In the genomic region with DNA sequence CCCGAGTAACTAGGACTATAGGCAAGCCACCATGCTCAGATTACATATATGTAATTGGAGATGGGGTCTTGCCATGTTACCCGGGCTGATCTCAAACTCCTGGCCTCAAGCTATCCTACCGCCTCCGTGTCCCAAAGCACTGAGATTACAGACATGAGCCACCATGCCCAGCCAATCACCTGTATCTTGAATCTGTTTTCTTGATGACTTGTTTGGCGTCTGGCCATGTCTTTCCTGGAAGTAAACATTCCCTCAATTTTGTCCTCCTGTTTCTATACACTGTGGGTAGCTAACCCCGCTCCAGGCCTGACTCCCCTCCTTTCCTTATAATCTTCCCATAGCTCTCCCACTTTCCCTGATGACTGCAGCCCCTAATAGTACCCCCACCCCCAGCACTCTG, we compare ENCODE assay signal across 18 cellular contexts.
"Had no signal": no experiment of that assay in that cellular context is flagged by ENCODE, and none has a peak within 500 bp of the region (broad histone marks: within the 10 kb centered on the region; RNA-seq: fewer than 3 reads in every experiment).

No MANE protein-coding gene starts in this region.

- FAIRE-seq: urothelium cell line had no signal

- H3K4me3 ChIP-seq: colonic mucosa, gastrocnemius medialis, heart right ventricle, left ventricle myocardium inferior, lower lobe of right lung, ovary, suprapubic skin, thyroid gland had no signal

- H3K36me3 ChIP-seq: colonic mucosa, gastrocnemius medialis, heart right ventricle, left ventricle myocardium inferior, lower lobe of right lung, ovary, suprapubic skin, thyroid gland had no signal

- DNase-seq: colonic mucosa; dermis blood vessel endothelial cell; gastrocnemius medialis; heart right ventricle; islet precursor cell; left cardiac atrium; left ventricle myocardium inferior; lower lobe of right lung; natural killer cell; ovary; right cardiac atrium; stimulated activated CD4-positive, alpha-beta T cell treated with anti-CD3 and anti-CD28 coated beads, Interleukin-4, amount 100 ng/mL, for 1 hour; stimulated activated CD8-positive, alpha-beta memory T cell treated with anti-CD3 and anti-CD28 coated beads, Interleukin-4, amount 100 ng/mL, for 48 hours; stimulated activated naive CD8-positive, alpha-beta T cell treated with anti-CD3 and anti-CD28 coated beads, Interleukin-15, Interleukin-2, amounts not matched to agents 100 U/mL and 50 U/mL, for 24 hours; thyroid gland had no signal

- H3K9me3 ChIP-seq: colonic mucosa, gastrocnemius medialis, lower lobe of right lung, ovary, suprapubic skin, thyroid gland had no signal

- H3K4me1 ChIP-seq: colonic mucosa, gastrocnemius medialis, left ventricle myocardium inferior, lower lobe of right lung, suprapubic skin, thyroid gland had no signal

- H3K27me3 ChIP-seq: colonic mucosa, gastrocnemius medialis, heart right ventricle, ovary, suprapubic skin, thyroid gland had no signal

- ATAC-seq: gastrocnemius medialis; heart right ventricle; left cardiac atrium; lower lobe of right lung; natural killer cell; right cardiac atrium; stimulated activated effector memory CD8-positive, alpha-beta T cell treated with anti-CD3 and anti-CD28 coated beads, Interleukin-12 subunit alpha, Interleukin-12 subunit beta, amount 100 ng/mL, for 72 hours; stimulated activated naive CD8-positive, alpha-beta T cell treated with anti-CD3 and anti-CD28 coated beads, Interleukin-15, Interleukin-2, amounts not matched to agents 100 U/mL and 50 U/mL, for 24 hours had no signal

- H3K27ac ChIP-seq: colonic mucosa, gastrocnemius medialis, heart right ventricle, left ventricle myocardium inferior, lower lobe of right lung, ovary, suprapubic skin, thyroid gland had no signal
